Comparison of ENCODE assay signal across 29 cellular contexts in the genomic region with DNA sequence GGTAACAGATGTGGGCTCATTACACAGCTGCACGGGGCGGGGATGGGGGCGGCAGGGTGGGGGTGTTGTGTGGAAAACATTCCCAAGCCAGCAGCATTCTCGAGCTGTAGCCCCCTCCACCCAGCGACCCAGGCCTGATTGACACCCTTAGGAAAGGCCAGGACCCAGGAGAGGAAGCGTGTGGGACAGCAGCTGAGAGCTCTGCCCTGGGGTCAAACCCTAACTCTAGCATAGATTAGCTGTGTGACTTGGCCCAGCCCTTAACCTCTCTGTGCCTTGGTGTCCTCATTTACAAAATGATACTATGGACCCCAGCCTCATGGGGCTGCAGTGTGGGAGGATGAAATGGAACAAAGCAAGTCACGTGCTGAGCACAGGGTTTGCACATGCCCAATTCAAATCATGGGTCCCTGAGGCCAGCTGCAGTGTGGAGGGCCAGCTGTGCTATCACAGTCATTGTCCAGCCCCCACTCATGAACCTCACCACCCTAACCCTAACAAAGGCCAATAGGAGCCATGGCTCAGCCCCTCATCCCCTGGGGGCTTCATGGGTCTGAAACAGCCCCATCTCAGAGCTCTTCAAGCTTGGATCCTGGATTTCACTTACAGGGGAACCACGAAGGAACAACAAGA.
"Had no signal": no experiment of that assay in that cellular context is flagged by ENCODE, and none has a peak within 500 bp of the region (broad histone marks: within the 10 kb centered on the region; RNA-seq: fewer than 3 reads in every experiment).

No MANE protein-coding gene starts in this region.

- DNase-seq: effector CD8-positive, alpha-beta T cell; foreskin keratinocyte; glutamatergic neuron; heart right ventricle; hippocampal formation; kidney glomerular epithelial cell; left colon; left ventricle myocardium inferior; lower lobe of right lung; naive thymus-derived CD8-positive, alpha-beta T cell; nephron progenitor cell; right cardiac atrium; spleen; stimulated activated CD4-positive, alpha-beta T cell treated with anti-CD3 and anti-CD28 coated beads, Interleukin-4, amount 100 ng/mL, for 4 hours; stimulated activated naive CD8-positive, alpha-beta T cell treated with anti-CD3 and anti-CD28 coated beads, Interleukin-15, Interleukin-2, amounts not matched to agents 100 U/mL and 50 U/mL, for 24 hours; substantia nigra; testis; tibial artery; upper lobe of right lung; uterus had no signal

- H3K9me3 Mint-ChIP-seq: dendritic cell treated with granulocyte-macrophage colony-stimulating factor and Interleukin-4, amounts not matched to agents 40 ng/mL and 50 ng/mL, for 4 days; stimulated activated memory B cell treated with anti-CD40 and anti-IgM and Interleukin-4, amounts not matched to agents 10 μg/mL and 1 μg/mL and 100 μg/mL, for 72 hours had no signal

- H3K27me3 ChIP-seq: spleen, testis, tibial artery, upper lobe of right lung, uterus had no signal

- H3K27ac Mint-ChIP-seq: dendritic cell treated with granulocyte-macrophage colony-stimulating factor and Interleukin-4, amounts not matched to agents 40 ng/mL and 50 ng/mL, for 4 days; naive thymus-derived CD8-positive, alpha-beta T cell; nephron progenitor cell; stimulated activated memory B cell treated with anti-CD40 and anti-IgM and Interleukin-4, amounts not matched to agents 10 μg/mL and 1 μg/mL and 100 μg/mL, for 72 hours had no signal

- H3K27me3 Mint-ChIP-seq: stimulated activated memory B cell treated with anti-CD40 and anti-IgM and Interleukin-4, amounts not matched to agents 10 μg/mL and 1 μg/mL and 100 μg/mL, for 72 hours had no signal

- H3K4me3 ChIP-seq: esophagus muscularis mucosa, gastroesophageal sphincter, heart right ventricle, left ventricle myocardium inferior, lower lobe of right lung, prostate gland, skin epidermis, spleen, testis, tibial artery, upper lobe of right lung, uterus had no signal

- ATAC-seq: foreskin keratinocyte; gastroesophageal sphincter; heart right ventricle; left colon; lower lobe of right lung; naive thymus-derived CD8-positive, alpha-beta T cell; right cardiac atrium; stimulated activated naive CD8-positive, alpha-beta T cell treated with anti-CD3 and anti-CD28 coated beads, Interleukin-15, Interleukin-2, amounts not matched to agents 100 U/mL and 50 U/mL, for 24 hours; upper lobe of right lung had no signal

- FAIRE-seq: colon, endothelial cell of umbilical vein, islet of Langerhans had no signal

- H3K27ac ChIP-seq: esophagus muscularis mucosa, foreskin keratinocyte, gastroesophageal sphincter, heart right ventricle, left ventricle myocardium inferior, lower lobe of right lung, prostate gland, skin epidermis, spleen, testis, tibial artery, upper lobe of right lung, uterus had no signal

- H3K4me3 Mint-ChIP-seq: dendritic cell treated with granulocyte-macrophage colony-stimulating factor and Interleukin-4, amounts not matched to agents 40 ng/mL and 50 ng/mL, for 4 days; naive thymus-derived CD8-positive, alpha-beta T cell; nephron progenitor cell; stimulated activated memory B cell treated with anti-CD40 and anti-IgM and Interleukin-4, amounts not matched to agents 10 μg/mL and 1 μg/mL and 100 μg/mL, for 72 hours had no signal

- H3K36me3 ChIP-seq: esophagus muscularis mucosa, gastroesophageal sphincter, heart right ventricle, left ventricle myocardium inferior, lower lobe of right lung, prostate gland, spleen, tibial artery, upper lobe of right lung, uterus had no signal

- H3K36me3 Mint-ChIP-seq: stimulated activated memory B cell treated with anti-CD40 and anti-IgM and Interleukin-4, amounts not matched to agents 10 μg/mL and 1 μg/mL and 100 μg/mL, for 72 hours had no signal

- H3K4me1 Mint-ChIP-seq: naive thymus-derived CD8-positive, alpha-beta T cell; stimulated activated memory B cell treated with anti-CD40 and anti-IgM and Interleukin-4, amounts not matched to agents 10 μg/mL and 1 μg/mL and 100 μg/mL, for 72 hours had no signal

- H3K9me3 ChIP-seq: esophagus muscularis mucosa, gastroesophageal sphincter, heart right ventricle, left ventricle myocardium inferior, lower lobe of right lung, prostate gland, spleen, testis, tibial artery, upper lobe of right lung, uterus had no signal

- H3K4me1 ChIP-seq: esophagus muscularis mucosa, foreskin keratinocyte, gastroesophageal sphincter, heart right ventricle, left ventricle myocardium inferior, lower lobe of right lung, prostate gland, spleen, testis, tibial artery, upper lobe of right lung, uterus had no signal
